ENCODE assay signal across 8 cellular contexts in genomic region chr19:52963229-52963760, GRCh38. TPM values are rescaled to one million over a fixed set of nuclear protein-coding genes. Genes with fewer than 3 reads are reported as not detected.
DNase-seq lines count a peak whose midpoint lies in the region; ATAC-seq and TF ChIP-seq lines count a peak whose summit lies in the region.

No MANE protein-coding gene starts in this region.

- H3K27ac Mint-ChIP-seq in activated CD4-positive, alpha-beta T cell treated with anti-CD3 and anti-CD28 coated beads, Interleukin-2, amount 10 ng/mL, durations not matched to agents 7 days and 5 days, result peak overlapping the region; percentile 97
- peak overlapping the region; percentile 95 for H3K27ac Mint-ChIP-seq in osteocyte (ENCODE audit: unreplicated experiment)

- CTCF ChIA-PET in activated CD4-positive, alpha-beta T cell treated with anti-CD3 and anti-CD28 coated beads, Interleukin-2, amount 10 ng/mL, durations not matched to agents 7 days and 5 days (lab: Charles Lee), result interaction anchor here (1.3 kb wide), 2 partner anchors 14 to 31 kb away, joined by 3 read pairs; no protein-coding TSS in a partner anchor

- POLR2A ChIA-PET in activated CD4-positive, alpha-beta T cell treated with anti-CD3 and anti-CD28 coated beads, Interleukin-2, amount 10 ng/mL, durations not matched to agents 7 days and 5 days (lab: Charles Lee), result no interaction called here

- DNase-seq in activated CD4-positive, alpha-beta T cell treated with anti-CD3 and anti-CD28 coated beads, Interleukin-2, amount 10 ng/mL, durations not matched to agents 7 days and 5 days, result no peak
- no peak for DNase-seq in activated CD4-positive, alpha-beta T cell treated with anti-CD3 and anti-CD28 coated beads for 1 hour
- DNase-seq in foreskin fibroblast (no peak), osteocyte (ENCODE audit: extremely low spot score, unreplicated experiment) (no peak)

- peaks cover 45% of the 10 kb centered on the region for H3K36me3 Mint-ChIP-seq in activated CD4-positive, alpha-beta T cell treated with anti-CD3 and anti-CD28 coated beads, Interleukin-2, amount 10 ng/mL, durations not matched to agents 7 days and 5 days (ENCODE audit: low read depth)
- H3K36me3 Mint-ChIP-seq in osteocyte (ENCODE audit: unreplicated experiment), result peaks cover 31% of the 10 kb centered on the region

- no peaks in the 10 kb centered on the region for H3K27me3 Mint-ChIP-seq in activated CD4-positive, alpha-beta T cell treated with anti-CD3 and anti-CD28 coated beads, Interleukin-2, amount 10 ng/mL, durations not matched to agents 7 days and 5 days
- H3K27me3 Mint-ChIP-seq in osteocyte (ENCODE audit: unreplicated experiment), result no peaks in the 10 kb centered on the region

- H3K4me1 Mint-ChIP-seq in activated CD4-positive, alpha-beta T cell treated with anti-CD3 and anti-CD28 coated beads, Interleukin-2, amount 10 ng/mL, durations not matched to agents 7 days and 5 days, result peaks cover 32% of the 10 kb centered on the region
- peaks cover 22% of the 10 kb centered on the region for H3K4me1 Mint-ChIP-seq in osteocyte (ENCODE audit: unreplicated experiment)

- ATAC-seq in HG02943 (IDR thresholded peaks at IDR 0.05; ENCODE audit: low read depth, unreplicated experiment) (peak; percentile 15), GM21390 (IDR thresholded peaks at IDR 0.05; ENCODE audit: unreplicated experiment) (no peak), HG02938 (IDR thresholded peaks at IDR 0.05; ENCODE audit: unreplicated experiment) (no peak)

- TF ChIP-seq CTCF in WI38 (IDR thresholded peaks at IDR 0.05; ENCODE audit: low read depth, low read length), result no peak
- no peak for TF ChIP-seq CTCF in foreskin fibroblast (IDR thresholded peaks at IDR 0.05; ENCODE audit: low read depth, low read length)
- TF ChIP-seq CTCF in osteocyte (IDR thresholded peaks at IDR 0.05), result no peak

- peaks cover 41% of the 10 kb centered on the region for H3K9me3 Mint-ChIP-seq in activated CD4-positive, alpha-beta T cell treated with anti-CD3 and anti-CD28 coated beads, Interleukin-2, amount 10 ng/mL, durations not matched to agents 7 days and 5 days
- peaks cover 17% of the 10 kb centered on the region for H3K9me3 Mint-ChIP-seq in osteocyte (ENCODE audit: unreplicated experiment)

- H3K4me3 ChIP-seq in WI38 (ENCODE audit: low read depth, low read length) (peak overlapping the region; percentile 84), foreskin fibroblast (ENCODE audit: low read depth in 1 of 2, low read length in 2 of 2) (peak overlapping the region; percentile 67 to 79)

- H3K4me3 Mint-ChIP-seq in activated CD4-positive, alpha-beta T cell treated with anti-CD3 and anti-CD28 coated beads, Interleukin-2, amount 10 ng/mL, durations not matched to agents 7 days and 5 days, result peak overlapping the region; percentile 96
- peak overlapping the region; percentile 94 for H3K4me3 Mint-ChIP-seq in osteocyte (ENCODE audit: unreplicated experiment)

RNA-seq across cellular contexts. Expression of gene ZNF816, which starts 0.6 kb away (rescaled TPM):
- 10 to 100 TPM; 14.0 to 14.5 TPM for total RNA-seq in activated CD4-positive, alpha-beta T cell treated with anti-CD3 and anti-CD28 coated beads, Interleukin-2, amount 10 ng/mL, durations not matched to agents 7 days and 5 days
- total RNA-seq in osteocyte, result 9.0 and 10.6 TPM in 2 replicates

RNA-seq across cellular contexts. Expression of gene ZNF888, which starts 40.1 kb away (rescaled TPM):
- total RNA-seq in activated CD4-positive, alpha-beta T cell treated with anti-CD3 and anti-CD28 coated beads, Interleukin-2, amount 10 ng/mL, durations not matched to agents 7 days and 5 days, result 1 to 10 TPM; 7.7 to 7.8 TPM
- total RNA-seq in osteocyte, result 3.2 and 4.0 TPM in 2 replicates

RNA-seq across cellular contexts. Expression of gene ERVV-1, which starts 50.4 kb away (rescaled TPM):
- total RNA-seq in activated CD4-positive, alpha-beta T cell treated with anti-CD3 and anti-CD28 coated beads, Interleukin-2, amount 10 ng/mL, durations not matched to agents 7 days and 5 days, result not detected
- not detected in 2 replicates for total RNA-seq in osteocyte
